In genomic region chr17:75459590-75460267, GRCh38 we compare ENCODE assay signal across 1 cellular context.
TF ChIP-seq lines count a peak whose summit lies in the region.

No MANE protein-coding gene starts in this region.

TF ChIP-seq in GM23338, 12 proteins besides CTCF, POLR2A, EP300 and RAD21 (continued from another document):
- TF ChIP-seq ZNF462 (CRISPR knock-in tag; IDR thresholded peaks at IDR 0.05) (no peak), ZNF331 (CRISPR knock-in tag; IDR thresholded peaks at IDR 0.05; ENCODE audit: low read depth) (no peak), JUNB (IDR thresholded peaks at IDR 0.05; ENCODE audit: unreplicated experiment) (no peak), POLR2AphosphoS5 (IDR thresholded peaks at IDR 0.05; ENCODE audit: low read depth) (no peak), CREB1 (CRISPR knock-in tag; IDR thresholded peaks at IDR 0.05; ENCODE audit: low read depth) (no peak), NANOG (IDR thresholded peaks at IDR 0.05; ENCODE audit: borderline replicate concordance) (no peak)
